In the genomic region with DNA sequence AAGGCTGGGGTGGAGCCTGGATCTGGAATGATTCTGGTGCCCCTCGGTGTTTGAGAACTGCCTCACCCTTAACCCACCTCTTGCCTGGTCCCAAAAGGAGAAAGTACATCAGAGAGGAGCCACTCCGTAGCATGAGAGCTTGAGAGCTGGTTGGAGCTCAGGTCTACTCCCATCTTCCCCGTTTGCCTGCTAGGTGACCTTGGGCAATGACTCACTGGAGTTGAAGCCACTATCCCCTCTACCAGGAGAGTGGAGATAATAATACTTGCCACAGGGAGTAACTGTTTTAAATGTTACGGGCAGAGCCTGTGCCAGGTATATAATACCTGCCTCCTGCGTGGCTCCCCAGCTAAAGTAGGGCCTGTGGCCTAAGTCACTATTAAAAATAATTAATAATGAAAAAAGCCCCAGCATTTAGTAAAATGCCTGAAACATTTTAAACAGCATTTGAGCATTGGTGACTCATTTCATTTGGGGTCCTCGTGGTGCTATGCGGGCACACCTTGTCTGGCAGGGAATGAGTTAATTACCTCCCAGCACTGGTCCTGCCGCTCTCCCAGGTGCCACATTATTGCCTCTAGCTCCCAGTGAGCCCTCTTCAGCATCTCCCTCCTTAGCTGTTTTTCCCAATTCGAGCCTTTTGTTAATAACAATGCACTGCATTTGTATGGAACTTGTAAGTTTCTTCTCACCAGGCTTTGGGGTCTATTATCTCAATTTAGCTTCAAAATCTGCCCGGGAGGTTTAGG, we compare ENCODE assay signal across 1 cellular context.
TF ChIP-seq lines count a peak whose summit lies in the region.

No MANE protein-coding gene starts in this region.

TF ChIP-seq in HepG2, 621 proteins besides CTCF, POLR2A, EP300 and RAD21 (continued from another document):
- TF ChIP-seq LCORL (IDR thresholded peaks at IDR 0.05) (no peak), LCORL (CRISPR knock-in tag; IDR thresholded peaks at IDR 0.05) (no peak), ZNF546 (CRISPR knock-in tag; conservative IDR thresholded peaks at IDR 0.05) (no peak), ZNF264 (CRISPR knock-in tag; IDR thresholded peaks at IDR 0.05) (no peak), ZKSCAN5 (CRISPR knock-in tag; IDR thresholded peaks at IDR 0.05) (peak; percentile 89), FOSL2 (CRISPR knock-in tag; IDR thresholded peaks at IDR 0.05) (peak; percentile 56)
- TF ChIP-seq, protein P1, sequence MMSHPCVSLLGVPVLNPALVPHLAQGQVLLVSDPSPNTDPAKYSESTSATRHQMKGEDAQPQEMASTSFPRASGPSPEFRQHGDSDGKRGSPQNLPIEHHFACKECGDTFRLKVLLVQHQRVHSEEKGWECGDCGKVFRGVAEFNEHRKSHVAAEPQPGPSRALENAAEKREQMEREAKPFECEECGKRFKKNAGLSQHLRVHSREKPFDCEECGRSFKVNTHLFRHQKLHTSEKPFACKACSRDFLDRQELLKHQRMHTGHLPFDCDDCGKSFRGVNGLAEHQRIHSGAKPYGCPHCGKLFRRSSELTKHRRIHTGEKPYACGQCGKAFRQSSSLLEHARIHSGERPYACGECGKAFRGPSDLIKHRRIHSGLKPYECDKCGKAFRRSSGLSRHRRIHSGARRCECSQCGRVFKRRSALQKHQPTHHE (CRISPR knock-in tag; IDR thresholded peaks at IDR 0.05; ENCODE audit: borderline replicate concordance): no peak
- TF ChIP-seq, protein P2, sequence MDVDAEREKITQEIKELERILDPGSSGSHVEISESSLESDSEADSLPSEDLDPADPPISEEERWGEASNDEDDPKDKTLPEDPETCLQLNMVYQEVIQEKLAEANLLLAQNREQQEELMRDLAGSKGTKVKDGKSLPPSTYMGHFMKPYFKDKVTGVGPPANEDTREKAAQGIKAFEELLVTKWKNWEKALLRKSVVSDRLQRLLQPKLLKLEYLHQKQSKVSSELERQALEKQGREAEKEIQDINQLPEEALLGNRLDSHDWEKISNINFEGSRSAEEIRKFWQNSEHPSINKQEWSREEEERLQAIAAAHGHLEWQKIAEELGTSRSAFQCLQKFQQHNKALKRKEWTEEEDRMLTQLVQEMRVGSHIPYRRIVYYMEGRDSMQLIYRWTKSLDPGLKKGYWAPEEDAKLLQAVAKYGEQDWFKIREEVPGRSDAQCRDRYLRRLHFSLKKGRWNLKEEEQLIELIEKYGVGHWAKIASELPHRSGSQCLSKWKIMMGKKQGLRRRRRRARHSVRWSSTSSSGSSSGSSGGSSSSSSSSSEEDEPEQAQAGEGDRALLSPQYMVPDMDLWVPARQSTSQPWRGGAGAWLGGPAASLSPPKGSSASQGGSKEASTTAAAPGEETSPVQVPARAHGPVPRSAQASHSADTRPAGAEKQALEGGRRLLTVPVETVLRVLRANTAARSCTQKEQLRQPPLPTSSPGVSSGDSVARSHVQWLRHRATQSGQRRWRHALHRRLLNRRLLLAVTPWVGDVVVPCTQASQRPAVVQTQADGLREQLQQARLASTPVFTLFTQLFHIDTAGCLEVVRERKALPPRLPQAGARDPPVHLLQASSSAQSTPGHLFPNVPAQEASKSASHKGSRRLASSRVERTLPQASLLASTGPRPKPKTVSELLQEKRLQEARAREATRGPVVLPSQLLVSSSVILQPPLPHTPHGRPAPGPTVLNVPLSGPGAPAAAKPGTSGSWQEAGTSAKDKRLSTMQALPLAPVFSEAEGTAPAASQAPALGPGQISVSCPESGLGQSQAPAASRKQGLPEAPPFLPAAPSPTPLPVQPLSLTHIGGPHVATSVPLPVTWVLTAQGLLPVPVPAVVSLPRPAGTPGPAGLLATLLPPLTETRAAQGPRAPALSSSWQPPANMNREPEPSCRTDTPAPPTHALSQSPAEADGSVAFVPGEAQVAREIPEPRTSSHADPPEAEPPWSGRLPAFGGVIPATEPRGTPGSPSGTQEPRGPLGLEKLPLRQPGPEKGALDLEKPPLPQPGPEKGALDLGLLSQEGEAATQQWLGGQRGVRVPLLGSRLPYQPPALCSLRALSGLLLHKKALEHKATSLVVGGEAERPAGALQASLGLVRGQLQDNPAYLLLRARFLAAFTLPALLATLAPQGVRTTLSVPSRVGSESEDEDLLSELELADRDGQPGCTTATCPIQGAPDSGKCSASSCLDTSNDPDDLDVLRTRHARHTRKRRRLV (CRISPR knock-in tag; IDR thresholded peaks at IDR 0.05): no peak
TF ChIP-seq in HepG2: peak in this region for 3.
